In the genomic region with DNA sequence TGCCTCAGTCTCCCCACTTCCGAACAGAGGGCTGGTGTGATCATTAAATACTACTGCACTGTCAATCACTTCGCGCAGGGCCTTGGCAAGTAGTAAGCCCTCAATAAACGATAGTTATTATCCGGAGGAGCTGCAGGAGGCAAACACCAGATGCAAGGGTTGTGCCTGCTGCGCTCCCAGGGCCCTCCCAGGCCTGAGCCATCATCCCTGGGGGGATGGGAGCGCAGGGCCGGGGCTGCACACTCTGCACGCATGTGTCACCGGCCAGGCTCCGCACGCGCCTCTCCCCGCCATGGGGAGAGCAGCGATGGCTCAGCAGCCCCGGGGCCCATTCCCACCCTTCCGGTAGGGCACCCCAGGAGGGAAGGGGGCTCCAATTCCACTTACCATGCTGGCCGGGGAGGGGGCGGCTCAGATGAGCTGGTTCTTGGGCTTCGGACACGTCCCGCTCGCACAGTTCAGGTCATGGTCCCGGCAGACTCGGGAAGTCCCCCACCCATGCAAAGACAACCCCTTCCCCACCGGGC, we compare ENCODE assay signal across 8 cellular contexts. TPM values are rescaled to one million over a fixed set of nuclear protein-coding genes. Genes with fewer than 3 reads are reported as not detected.
A peak's percentile ranks its signal among the peaks of the same experiment; 100 is the strongest.
DNase-seq lines count a peak whose midpoint lies in the region; ATAC-seq and TF ChIP-seq lines count a peak whose summit lies in the region.

No MANE protein-coding gene starts in this region.

- H3K36me3 ChIP-seq in SU-DHL-6 (ENCODE audit: low read length) = peaks cover 5% of the 10 kb centered on the region; the same call in 1 of the 2 replicates
- no peaks in the 10 kb centered on the region for H3K36me3 ChIP-seq in urinary bladder (ENCODE audit: insufficient read depth)

- intact Hi-C loops in cardiac septum (cut with DNase I) = loop anchor here (1.0 to 5.0 kb wide), 2 partner anchors 30 to 49 kb away; no protein-coding TSS in a partner anchor

- H3K27ac ChIP-seq in SU-DHL-6 (ENCODE audit: low read depth, low read length) (peak overlapping the region; percentile 55), adipose tissue (ENCODE audit: low read depth, low read length) (peak overlapping the region; percentile 78), urinary bladder (ENCODE audit: low read depth) (peak overlapping the region; percentile 85)

- no peak overlapping the region for H2AFZ ChIP-seq in SU-DHL-6 (ENCODE audit: low read depth, low read length, severe bottlenecking)

- H3K4me1 ChIP-seq in urinary bladder (ENCODE audit: insufficient read depth) = no peaks in the 10 kb centered on the region

- no peaks in the 10 kb centered on the region for H3K9me3 ChIP-seq in SU-DHL-6 (ENCODE audit: insufficient read depth, low read length)

- WGBS in adipose tissue, 3 donors = 1 to 2% (median 2%) methylated on average over 24 to 26 of the region's 26 CpGs
- 1% methylated on average over 26 of the region's 26 CpGs for WGBS in urinary bladder

- no peaks in the 10 kb centered on the region for H4K20me1 ChIP-seq in SU-DHL-6 (ENCODE audit: low read depth, low read length)

- H3K79me2 ChIP-seq in SU-DHL-6 (ENCODE audit: insufficient read depth, low read length) = peaks cover 53% of the 10 kb centered on the region

- H3K4me3 ChIP-seq in SU-DHL-6 (ENCODE audit: insufficient read depth, low read length, poor library complexity, severe bottlenecking) (peak overlapping the region; percentile 64), urinary bladder (ENCODE audit: low read depth, low read length) (peak overlapping the region; percentile 96)

- peak; percentile 31 for ATAC-seq in GM19035 (IDR thresholded peaks at IDR 0.05; ENCODE audit: unreplicated experiment)

- H3K9me2 ChIP-seq in SU-DHL-6 (replicated peaks; ENCODE audit: insufficient read depth, low read length) = no peaks in the 10 kb centered on the region

- H3K27me3 ChIP-seq in SU-DHL-6 (ENCODE audit: low read length) = no peaks in the 10 kb centered on the region

- TF ChIP-seq CTCF in SU-DHL-6 (IDR thresholded peaks at IDR 0.05; ENCODE audit: insufficient read depth, low read length, poor library complexity, severe bottlenecking) = no peak

- H3K4me2 ChIP-seq in SU-DHL-6 (ENCODE audit: low read depth, low read length, poor library complexity, severe bottlenecking) = peak overlapping the region; percentile 71

- no peaks in the 10 kb centered on the region for H3F3A ChIP-seq in SU-DHL-6 (ENCODE audit: insufficient read depth)

- peak overlapping the region; percentile 87 for H3K9ac ChIP-seq in SU-DHL-6 (ENCODE audit: low read length)

- DNase-seq in AML-193 (lab: John Stamatoyannopoulos, UW) (peak; percentile 24 to 47), HuH-7.5 (ENCODE audit: low spot score) (peak; percentile 60), cardiac septum (ENCODE audit: low spot score) (peak; percentile 89), pons (ENCODE audit: low spot score) (peak; percentile 47)

RNA-seq across cellular contexts. Expression of gene XPO6, which starts 0.7 kb away (rescaled TPM):
- 10 to 100 TPM; 36.8 to 69.4 (median 55.1) TPM for polyA plus RNA-seq in adipose tissue
- total RNA-seq in cardiac septum = 43.9 TPM
- total RNA-seq in urinary bladder = 85.7 TPM
- polyA plus RNA-seq in urinary bladder = 55.0 TPM

Comparison
In these comparisons a context has a peak if more than half of its experiments do, and no peak if none do; other contexts are left out.
1. Peak in every context shown above with its lines: DNase-seq, ATAC-seq, H3K4me3 ChIP-seq and H3K27ac ChIP-seq.
2. DNase-seq: peak in every context shown above with its lines; median percentile 89 in cardiac septum; 60 in HuH-7.5; 47 in pons; 36 in AML-193.